In the genomic region with DNA sequence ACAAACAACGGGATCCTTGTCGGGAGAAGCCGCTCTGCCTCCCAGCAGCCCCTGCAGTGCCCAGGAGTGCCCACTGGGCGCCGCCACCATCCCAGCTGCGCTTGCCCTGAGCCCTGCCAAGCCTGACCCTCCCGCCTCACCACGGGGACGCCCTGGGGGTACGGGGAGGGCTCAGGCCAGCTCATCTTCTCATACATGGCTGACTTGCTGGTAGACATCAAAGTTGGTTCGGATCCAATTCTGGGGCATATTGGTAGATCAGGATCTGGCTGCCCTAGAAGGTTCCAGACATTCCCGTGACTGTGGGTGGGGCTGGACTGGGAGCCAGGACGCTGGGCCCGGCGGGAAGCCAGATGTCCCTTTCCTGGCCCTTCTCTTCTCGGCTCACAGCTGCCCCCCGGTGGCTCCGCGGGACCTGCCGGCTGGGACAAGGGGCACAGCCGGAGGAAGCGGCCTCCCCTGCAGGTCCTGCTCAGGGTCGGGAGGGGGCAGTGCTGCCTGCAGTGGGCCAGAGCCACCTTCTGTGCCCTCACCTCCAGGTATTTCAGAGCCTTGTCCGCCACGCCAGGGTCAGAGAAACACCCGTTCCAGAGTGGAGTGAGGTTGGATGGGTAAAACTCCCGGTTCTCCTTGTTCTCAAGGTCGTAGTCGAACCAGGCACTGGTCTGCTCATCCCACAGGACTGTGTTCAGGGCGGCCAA, we compare ENCODE assay signal across 8 cellular contexts. TPM values are rescaled to one million over a fixed set of nuclear protein-coding genes. Genes with fewer than 3 reads are reported as not detected.
A peak's percentile ranks its signal among the peaks of the same experiment; 100 is the strongest.
DNase-seq lines count a peak whose midpoint lies in the region; ATAC-seq and TF ChIP-seq lines count a peak whose summit lies in the region.

No MANE protein-coding gene starts in this region.

- ATAC-seq in GM19395 (IDR thresholded peaks at IDR 0.05; ENCODE audit: unreplicated experiment) = peak; percentile 80
- peak; percentile 61 for ATAC-seq in HG03565 (IDR thresholded peaks at IDR 0.05; ENCODE audit: unreplicated experiment)
- ATAC-seq in activated CD8-positive, alpha-beta T cell treated with anti-CD3 and anti-CD28 coated beads, Interleukin-2, amount 10 ng/mL, durations not matched to agents 7 days and 5 days = peak; percentile 95

- H3K4me1 Mint-ChIP-seq in activated CD8-positive, alpha-beta T cell treated with anti-CD3 and anti-CD28 coated beads, Interleukin-2, amount 10 ng/mL, durations not matched to agents 7 days and 5 days (ENCODE audit: low read depth) = peaks cover 57% of the 10 kb centered on the region

- 10% methylated on average over 30 of the region's 30 CpGs for WGBS in ectodermal cell, 2 experiments

- CTCF ChIA-PET in BJ (lab: Yijun Ruan, JAX) = interaction anchor here (0.6 to 10.3 kb wide), 63 partner anchors 9 to 358 kb away, joined by 3 to 136 read pairs (median 5); a partner anchor contains a TSS
- CTCF ChIA-PET in activated CD8-positive, alpha-beta T cell treated with anti-CD3 and anti-CD28 coated beads, Interleukin-2, amount 10 ng/mL, durations not matched to agents 7 days and 5 days (lab: Charles Lee) = interaction anchor here (0.6 to 5.5 kb wide), 68 partner anchors 9 to 365 kb away, joined by 3 to 40 read pairs (median 4); a partner anchor contains a TSS

- H3K27me3 ChIP-seq in BJ (ENCODE audit: control insufficient read depth, insufficient read depth, low read length) (no peaks in the 10 kb centered on the region), ectodermal cell (ENCODE audit: control insufficient read depth, insufficient read depth, low read length, poor library complexity, severe bottlenecking) (no peaks in the 10 kb centered on the region)

- peak; percentile 86 for TF ChIP-seq CTCF in BJ (IDR thresholded peaks at IDR 0.05; ENCODE audit: insufficient read depth, low read depth, low read length)

- no peaks in the 10 kb centered on the region for H3K9me3 ChIP-seq in ectodermal cell (ENCODE audit: control insufficient read depth, low read length)

- H3K27me3 Mint-ChIP-seq in activated CD8-positive, alpha-beta T cell treated with anti-CD3 and anti-CD28 coated beads, Interleukin-2, amount 10 ng/mL, durations not matched to agents 7 days and 5 days (ENCODE audit: low read depth) = peaks cover 12% of the 10 kb centered on the region

- H3K4me1 ChIP-seq in ectodermal cell (ENCODE audit: control insufficient read depth, insufficient read depth, low read length) = peaks cover 5% of the 10 kb centered on the region

- H3K4me3 Mint-ChIP-seq in activated CD8-positive, alpha-beta T cell treated with anti-CD3 and anti-CD28 coated beads, Interleukin-2, amount 10 ng/mL, durations not matched to agents 7 days and 5 days = peak overlapping the region; percentile 59

- DNase-seq in BJ (ENCODE audit: low read depth) (peak; percentile 65), NCI-H774 (lab: John Stamatoyannopoulos, UW) (peak; percentile 91), lung microvascular endothelial cell (ENCODE audit: low read depth in 2 of 2) (peak; percentile 89 to 94)
- peak; percentile 91 for DNase-seq in activated CD8-positive, alpha-beta T cell treated with anti-CD3 and anti-CD28 coated beads, Interleukin-2, amount 10 ng/mL, durations not matched to agents 7 days and 5 days
- DNase-seq in stimulated activated CD4-positive, alpha-beta T cell treated with anti-CD3 and anti-CD28 coated beads, TNF-alpha, amount 100 ng/mL, for 1 hour (ENCODE audit: low read depth in 3 of 3, low spot score in 1 of 3) = peak; percentile 58 to 71 (median 70)

- H3K36me3 Mint-ChIP-seq in activated CD8-positive, alpha-beta T cell treated with anti-CD3 and anti-CD28 coated beads, Interleukin-2, amount 10 ng/mL, durations not matched to agents 7 days and 5 days (ENCODE audit: low read depth) = no peaks in the 10 kb centered on the region

- POLR2A ChIA-PET in BJ (lab: Charles Lee) = no interaction called here
- POLR2A ChIA-PET in activated CD8-positive, alpha-beta T cell treated with anti-CD3 and anti-CD28 coated beads, Interleukin-2, amount 10 ng/mL, durations not matched to agents 7 days and 5 days (lab: Charles Lee) = no interaction called here

- H3K4me3 ChIP-seq in BJ (ENCODE audit: low read depth, low read length) (peak overlapping the region; percentile 19), ectodermal cell (ENCODE audit: insufficient read depth, low read depth, low read length) (peak overlapping the region; percentile 36)

- H3K27ac ChIP-seq in ectodermal cell (ENCODE audit: insufficient read depth, low read depth, low read length, poor library complexity, severe bottlenecking) = no peak overlapping the region

- peak overlapping the region; percentile 80 for H3K27ac Mint-ChIP-seq in activated CD8-positive, alpha-beta T cell treated with anti-CD3 and anti-CD28 coated beads, Interleukin-2, amount 10 ng/mL, durations not matched to agents 7 days and 5 days

- H3K36me3 ChIP-seq in BJ (ENCODE audit: control insufficient read depth, insufficient read depth, low read length) (no peaks in the 10 kb centered on the region), ectodermal cell (ENCODE audit: control insufficient read depth, insufficient read depth, low read length) (no peaks in the 10 kb centered on the region)

- H3K9me3 Mint-ChIP-seq in activated CD8-positive, alpha-beta T cell treated with anti-CD3 and anti-CD28 coated beads, Interleukin-2, amount 10 ng/mL, durations not matched to agents 7 days and 5 days (ENCODE audit: insufficient read depth) = no peaks in the 10 kb centered on the region

RNA-seq across cellular contexts. Expression of a gene that starts 10.6 kb away (rescaled TPM):
- not detected in 2 replicates for polyA plus RNA-seq in BJ (2011; rRNA removed)
- polyA minus RNA-seq in BJ (2011; rRNA and poly(A)+ RNA removed) = 0.09 TPM in 1 of 2 replicates, not detected in the other
- total RNA-seq in activated CD8-positive, alpha-beta T cell treated with anti-CD3 and anti-CD28 coated beads, Interleukin-2, amount 10 ng/mL, durations not matched to agents 7 days and 5 days = not detected
- polyA plus RNA-seq in ectodermal cell (2013, experiment 1 of 4) = not detected
- polyA plus RNA-seq in ectodermal cell (2013, experiment 2 of 4) = not detected
- polyA plus RNA-seq in ectodermal cell (2013, experiment 3 of 4) = not detected
- polyA plus RNA-seq in ectodermal cell (2013, experiment 4 of 4) = not detected
- not detected in 2 replicates for total RNA-seq in lung microvascular endothelial cell
